ENCODE assay signal across 13 cellular contexts in genomic region chr6:372336-372911, GRCh38. TPM values are rescaled to one million over a fixed set of nuclear protein-coding genes. Genes with fewer than 3 reads are reported as not detected.
DNase-seq lines count a peak whose midpoint lies in the region; ATAC-seq and TF ChIP-seq lines count a peak whose summit lies in the region.
"Had no signal": no experiment of that assay in that cellular context is flagged by ENCODE, and none has a peak within 500 bp of the region (broad histone marks: within the 10 kb centered on the region; RNA-seq: fewer than 3 reads in every experiment).

No MANE protein-coding gene starts in this region.

- no peak overlapping the region for H2AFZ ChIP-seq in mammary epithelial cell (ENCODE audit: low read depth, low read length)
- H2AFZ ChIP-seq: parathyroid adenoma had no signal

- peaks cover 5% of the 10 kb centered on the region for H3K9me3 Mint-ChIP-seq in central memory CD8-positive, alpha-beta T cell
- H3K9me3 Mint-ChIP-seq: activated CD4-positive, alpha-beta memory T cell treated with anti-CD3 and anti-CD28 coated beads for 36 hours had no signal

- intact Hi-C loops in left cardiac atrium (cut with DNase I) (no loop called here), left ventricle myocardium inferior (cut with micrococcal nuclease) (no loop called here), mammary epithelial cell (cut with micrococcal nuclease) (no loop called here)

- H3K79me2 ChIP-seq in mammary epithelial cell (ENCODE audit: insufficient read depth, low read length), result no peaks in the 10 kb centered on the region
- H3K79me2 ChIP-seq: parathyroid adenoma had no signal

- H3K4me3 Mint-ChIP-seq in central memory CD8-positive, alpha-beta T cell, result peak overlapping the region; percentile 41
- H3K4me3 Mint-ChIP-seq: activated CD4-positive, alpha-beta memory T cell treated with anti-CD3 and anti-CD28 coated beads for 36 hours had no signal

- peaks cover 43% of the 10 kb centered on the region for H3K27me3 Mint-ChIP-seq in central memory CD8-positive, alpha-beta T cell

- no peak for DNase-seq in left cardiac atrium
- DNase-seq in left ventricle myocardium inferior, result no peak
- no peak for DNase-seq in central memory CD8-positive, alpha-beta T cell (ENCODE audit: low spot score in 2 of 2)
- DNase-seq in upper lobe of left lung, result peak in 1 of 2 donors; percentile 86
- DNase-seq in mammary epithelial cell, result no peak
- no peak for DNase-seq in effector CD8-positive, alpha-beta T cell (lab: John Stamatoyannopoulos, UW)
- DNase-seq: activated CD4-positive, alpha-beta memory T cell treated with anti-CD3 and anti-CD28 coated beads for 36 hours; activated naive CD4-positive, alpha-beta T cell treated with anti-CD3 and anti-CD28 coated beads, Interleukin-2, amount 50 U/mL, for 16 hours; cerebellar nuclear complex; DND-41 had no signal

- H3K36me3 ChIP-seq in left ventricle myocardium inferior (no peaks in the 10 kb centered on the region), upper lobe of left lung (no peaks in the 10 kb centered on the region), mammary epithelial cell (ENCODE audit: insufficient read depth, low read length) (no peaks in the 10 kb centered on the region)

- dilution Hi-C loops in mammary epithelial cell (cut with HindIII; ENCODE audit: low sequenced_read_pairs), result no loop called here

- H3K27ac Mint-ChIP-seq in central memory CD8-positive, alpha-beta T cell (ENCODE audit: low read depth), result no peak overlapping the region
- H3K27ac Mint-ChIP-seq: activated CD4-positive, alpha-beta memory T cell treated with anti-CD3 and anti-CD28 coated beads for 36 hours had no signal

- H3K36me3 Mint-ChIP-seq in central memory CD8-positive, alpha-beta T cell (ENCODE audit: insufficient read depth), result peaks cover 4% of the 10 kb centered on the region
- H3K36me3 Mint-ChIP-seq: activated CD4-positive, alpha-beta memory T cell treated with anti-CD3 and anti-CD28 coated beads for 36 hours had no signal

- WGBS in upper lobe of left lung, 2 donors, result 58 to 70% methylated on average over 16 of the region's 16 CpGs
- 75% methylated on average over 12 of the region's 16 CpGs for WGBS in mammary epithelial cell (ENCODE audit: low coverage, missing lambda C conversion rate)

- H3K27me3 ChIP-seq in left ventricle myocardium inferior (ENCODE audit: low read depth) (peaks cover 87% of the 10 kb centered on the region), upper lobe of left lung (no peaks in the 10 kb centered on the region), mammary epithelial cell (ENCODE audit: insufficient read depth, low read length) (peaks cover 6% of the 10 kb centered on the region)

- no peak overlapping the region for H3K4me2 ChIP-seq in mammary epithelial cell (ENCODE audit: insufficient read depth, low read depth, low read length)

- BruUV-seq in mammary epithelial cell (replicated peaks; lab: Mats Ljungman, UMichigan), result no TSS peak

- CTCF ChIA-PET in mammary epithelial cell (lab: Charles Lee; ENCODE audit: low non-redundant PET), result no interaction called here

- H3K4me3 ChIP-seq in left ventricle myocardium inferior, result no peak overlapping the region
- H3K4me3 ChIP-seq in upper lobe of left lung, result no peak overlapping the region
- H3K4me3 ChIP-seq in mammary epithelial cell (replicated peaks in 1 of 3; ENCODE audit: insufficient read depth in 1 of 3, low read depth in 2 of 3, low read length in 3 of 3), result no peak overlapping the region

- ATAC-seq in left cardiac atrium (peak; percentile 35 to 50), HG03066 (IDR thresholded peaks at IDR 0.05; ENCODE audit: low read depth, unreplicated experiment) (peak; percentile 68), upper lobe of left lung (ENCODE audit: low FRiP score in 2 of 2) (peak; percentile 6 to 11), HG03025 (IDR thresholded peaks at IDR 0.05; ENCODE audit: low FRiP score, unreplicated experiment) (no peak)
- ATAC-seq in central memory CD8-positive, alpha-beta T cell (replicated peaks; ENCODE audit: extremely low read depth, poor library complexity, severe bottlenecking), result peak; percentile 14

- no peak for TF ChIP-seq POLR2A in upper lobe of left lung (IDR thresholded peaks at IDR 0.05)

- TF ChIP-seq CTCF in left ventricle myocardium inferior (IDR thresholded peaks at IDR 0.05; ENCODE audit: borderline replicate concordance), result no peak
- TF ChIP-seq CTCF in upper lobe of left lung (IDR thresholded peaks at IDR 0.05), result no peak
- no peak for TF ChIP-seq CTCF in mammary epithelial cell (conservative IDR thresholded peaks at IDR 0.05 in 1 of 2, IDR thresholded peaks at IDR 0.05 in 1 of 2; ENCODE audit: extremely low read depth in 1 of 2, insufficient read depth in 1 of 2, low read depth in 1 of 2, low read length in 2 of 2)

- no peaks in the 10 kb centered on the region for H3K9me3 ChIP-seq in left ventricle myocardium inferior (replicated peaks)
- no peaks in the 10 kb centered on the region for H3K9me3 ChIP-seq in upper lobe of left lung
- peaks cover 18% of the 10 kb centered on the region for H3K9me3 ChIP-seq in mammary epithelial cell (replicated peaks; ENCODE audit: insufficient read depth, low read length)

- TF ChIP-seq EP300 in upper lobe of left lung (IDR thresholded peaks at IDR 0.05), result no peak

- in situ Hi-C loops in mammary epithelial cell (cut with MboI; ENCODE audit: low sequenced_read_pairs in 2 of 2), result no loop called here

- H3K4me1 Mint-ChIP-seq in central memory CD8-positive, alpha-beta T cell, result peaks cover 15% of the 10 kb centered on the region

- H3K9ac ChIP-seq in mammary epithelial cell (ENCODE audit: insufficient read depth, low read length), result no peak overlapping the region
- H3K9ac ChIP-seq: parathyroid adenoma had no signal

- no peaks in the 10 kb centered on the region for H4K20me1 ChIP-seq in mammary epithelial cell (ENCODE audit: insufficient read depth, low read length)

- H3K4me1 ChIP-seq in left ventricle myocardium inferior (peaks cover 14% of the 10 kb centered on the region), upper lobe of left lung (peaks cover 3 to 18% (median 12%) of the 10 kb centered on the region in 4 donors), mammary epithelial cell (ENCODE audit: insufficient read depth, low read length) (no peaks in the 10 kb centered on the region)
- H3K4me1 ChIP-seq: parathyroid adenoma had no signal

- H3K27ac ChIP-seq in left ventricle myocardium inferior (replicated peaks), result no peak overlapping the region
- H3K27ac ChIP-seq in upper lobe of left lung, result no peak overlapping the region
- H3K27ac ChIP-seq in mammary epithelial cell (ENCODE audit: insufficient read depth, low read depth, low read length), result no peak overlapping the region
- H3K27ac ChIP-seq: parathyroid adenoma had no signal

RNA-seq across cellular contexts. Expression of gene IRF4, which starts 19.1 kb away (rescaled TPM):
- 1 to 10 TPM in 1 of 2 donors, under 1 TPM in 1; 0.65 to 1.6 TPM for total RNA-seq in left cardiac atrium
- total RNA-seq in left ventricle myocardium inferior, result 0.22 TPM
- total RNA-seq in upper lobe of left lung, result 10 to 100 TPM in 1 of 6 donors, 1 to 10 TPM in 5; 1.6 to 10.5 (median 5.9) TPM
- not detected for total RNA-seq in mammary epithelial cell
- polyA plus RNA-seq in mammary epithelial cell, result 0.01 TPM
- polyA minus RNA-seq in mammary epithelial cell, result not detected
